Comparison of ENCODE assay signal across 23 cellular contexts in genomic region chr3:101571028-101571895, GRCh38. TPM values are rescaled to one million over a fixed set of nuclear protein-coding genes. Genes with fewer than 3 reads are reported as not detected.
DNase-seq lines count a peak whose midpoint lies in the region; ATAC-seq and TF ChIP-seq lines count a peak whose summit lies in the region.
"Had no signal": no experiment of that assay in that cellular context is flagged by ENCODE, and none has a peak within 500 bp of the region (broad histone marks: within the 10 kb centered on the region; RNA-seq: fewer than 3 reads in every experiment).

No MANE protein-coding gene starts in this region.

- no peaks in the 10 kb centered on the region for H3K9me3 Mint-ChIP-seq in MCF 10A (ENCODE audit: unreplicated experiment)
- no peaks in the 10 kb centered on the region for H3K9me3 Mint-ChIP-seq in activated CD4-positive, alpha-beta memory T cell treated with anti-CD3 and anti-CD28 coated beads for 36 hours
- no peaks in the 10 kb centered on the region for H3K9me3 Mint-ChIP-seq in naive thymus-derived CD8-positive, alpha-beta T cell
- H3K9me3 Mint-ChIP-seq: memory B cell, nephron had no signal

- ATAC-seq in naive thymus-derived CD8-positive, alpha-beta T cell = peak; percentile 8 to 14
- ATAC-seq in HG03565 (IDR thresholded peaks at IDR 0.05; ENCODE audit: unreplicated experiment) = no peak
- ATAC-seq: GM12878, HCT116 had no signal

- POLR2A ChIA-PET in MCF 10A (lab: Yijun Ruan, JAX) = interaction anchor here (0.6 to 5.9 kb wide), 6 partner anchors 8 to 150 kb away, joined by 3 to 102 read pairs (median 4); partner anchors contain the start of genes SENP7, TRMT10C and ZBTB11
- POLR2A ChIA-PET in activated CD4-positive, alpha-beta memory T cell treated with anti-CD3 and anti-CD28 coated beads for 36 hours (lab: Charles Lee) = interaction anchor here (0.5 to 2.1 kb wide), 2 partner anchors 10 to 105 kb away, joined by 4 to 6 read pairs; no protein-coding TSS in a partner anchor
- POLR2A ChIA-PET in naive thymus-derived CD8-positive, alpha-beta T cell (lab: Charles Lee) = interaction anchor here (1.1 to 2.7 kb wide), 4 partner anchors 9 to 279 kb away, joined by 3 to 15 read pairs (median 4); partner anchors contain the start of genes TRMT10C and ZBTB11

- H3K27me3 Mint-ChIP-seq in MCF 10A (ENCODE audit: insufficient read depth, unreplicated experiment) = no peaks in the 10 kb centered on the region
- H3K27me3 Mint-ChIP-seq in activated CD4-positive, alpha-beta memory T cell treated with anti-CD3 and anti-CD28 coated beads for 36 hours = no peaks in the 10 kb centered on the region
- H3K27me3 Mint-ChIP-seq in naive thymus-derived CD8-positive, alpha-beta T cell = no peaks in the 10 kb centered on the region
- H3K27me3 Mint-ChIP-seq: memory B cell had no signal

- H3K9me3 ChIP-seq in mammary epithelial cell (replicated peaks; ENCODE audit: insufficient read depth, low read length) = no peaks in the 10 kb centered on the region
- no peaks in the 10 kb centered on the region for H3K9me3 ChIP-seq in Karpas-422 (ENCODE audit: low read length)
- H3K9me3 ChIP-seq: prostate gland, testis had no signal

- WGBS in mammary epithelial cell (ENCODE audit: low coverage, missing lambda C conversion rate) = 44% methylated on average over 8 of the region's 9 CpGs

- H4K20me1 ChIP-seq in mammary epithelial cell (ENCODE audit: insufficient read depth, low read length) (no peaks in the 10 kb centered on the region), Karpas-422 (ENCODE audit: insufficient read depth, low read depth, low read length) (peaks cover 4% of the 10 kb centered on the region; the same call in 1 of the 2 replicates)

- dilution Hi-C loops in mammary epithelial cell (cut with HindIII; ENCODE audit: low sequenced_read_pairs) = no loop called here

- H3K4me3 ChIP-seq in mammary epithelial cell (replicated peaks in 1 of 3; ENCODE audit: insufficient read depth in 1 of 3, low read depth in 2 of 3, low read length in 3 of 3) (no peak overlapping the region), Karpas-422 (ENCODE audit: low read length) (no peak overlapping the region)
- H3K4me3 ChIP-seq: GM12878, prostate gland, SK-N-MC, skin epidermis, testis had no signal

- in situ Hi-C loops in mammary epithelial cell (cut with MboI; ENCODE audit: low sequenced_read_pairs in 2 of 2) (no loop called here), KBM-7 (cut with MboI; ENCODE audit: low pct_unique_long_range_greater_than_20kb, low sequenced_read_pairs) (no loop called here)

- H3K4me1 ChIP-seq in mammary epithelial cell (ENCODE audit: insufficient read depth, low read length) (peaks cover 7% of the 10 kb centered on the region), Karpas-422 (ENCODE audit: low read length) (peaks cover 50% of the 10 kb centered on the region)
- H3K4me1 ChIP-seq: prostate gland had no signal

- H3K36me3 Mint-ChIP-seq in MCF 10A (ENCODE audit: insufficient read depth, unreplicated experiment) = peaks cover 42% of the 10 kb centered on the region
- H3K36me3 Mint-ChIP-seq in activated CD4-positive, alpha-beta memory T cell treated with anti-CD3 and anti-CD28 coated beads for 36 hours = peaks cover 26% of the 10 kb centered on the region
- peaks cover 0 to 12% (median 5%) of the 10 kb centered on the region in 3 donors for H3K36me3 Mint-ChIP-seq in naive thymus-derived CD8-positive, alpha-beta T cell

- intact Hi-C loops in MCF 10A (cut with micrococcal nuclease) = no loop called here
- intact Hi-C loops in mammary epithelial cell (cut with micrococcal nuclease) = loop anchor here (5.0 kb wide), 1 partner anchor 59 kb away; the partner anchor contains the start of gene SENP7
- intact Hi-C loops in activated CD4-positive, alpha-beta memory T cell treated with anti-CD3 and anti-CD28 coated beads for 36 hours (cut with micrococcal nuclease) = loop anchor here (5.0 to 10.0 kb wide), 5 partner anchors 104 to 1166 kb away; partner anchors contain the start of genes LNP1 and TOMM70

- no peaks in the 10 kb centered on the region for H3K9me2 ChIP-seq in Karpas-422 (replicated peaks; ENCODE audit: insufficient read depth, low read length)

- H3K27ac ChIP-seq in mammary epithelial cell (ENCODE audit: insufficient read depth, low read depth, low read length) (no peak overlapping the region), Karpas-422 (ENCODE audit: low read length) (peak overlapping the region; percentile 6; the same call in 1 of the 2 replicates)
- H3K27ac ChIP-seq: prostate gland, SK-N-MC, skin epidermis, testis had no signal

- peaks cover 36% of the 10 kb centered on the region for H3K79me2 ChIP-seq in mammary epithelial cell (ENCODE audit: insufficient read depth, low read length)
- peaks cover 27% of the 10 kb centered on the region for H3K79me2 ChIP-seq in Karpas-422 (ENCODE audit: low read length)

- H3K9ac ChIP-seq in mammary epithelial cell (ENCODE audit: insufficient read depth, low read length) = no peak overlapping the region
- H3K9ac ChIP-seq in Karpas-422 (ENCODE audit: low read length) = no peak overlapping the region

- DNase-seq in MCF 10A (ENCODE audit: unreplicated experiment) (peak; percentile 36), mammary epithelial cell (no peak), Karpas-422 (no peak), KBM-7 (no peak), NOMO-1 treated with dmso at 0.1 percent for 144 hours (lab: John Stamatoyannopoulos, UW; ENCODE audit: unreplicated experiment) (no peak)
- DNase-seq in activated CD4-positive, alpha-beta memory T cell treated with anti-CD3 and anti-CD28 coated beads for 36 hours = no peak
- DNase-seq in naive thymus-derived CD8-positive, alpha-beta T cell = peak in 6 of 10 donors; percentile 22 to 56 (median 37)
- DNase-seq: activated CD4-positive, alpha-beta T cell treated with anti-CD3 and anti-CD28 coated beads, Interleukin-2, amount 50 U/mL, for 4 hours; activated effector memory CD4-positive, alpha-beta T cell treated with Interleukin-2 at 50 U/mL for 16 hours; Calu3; GF-D8; NCI-H146; NCI-H748 treated with DMSO at 0.1 percent for 48 hours; stimulated activated CD4-positive, alpha-beta T cell treated with anti-CD3 and anti-CD28 coated beads, Interleukin-4, amount 100 ng/mL, for 4 hours; testis had no signal

- no peaks in the 10 kb centered on the region for H3K27me3 ChIP-seq in mammary epithelial cell (ENCODE audit: insufficient read depth, low read length)
- no peaks in the 10 kb centered on the region for H3K27me3 ChIP-seq in Karpas-422 (ENCODE audit: low read length)
- H3K27me3 ChIP-seq: testis had no signal

- H3K4me2 ChIP-seq in mammary epithelial cell (ENCODE audit: insufficient read depth, low read depth, low read length) (no peak overlapping the region), Karpas-422 (ENCODE audit: low read depth, low read length, poor library complexity, severe bottlenecking) (no peak overlapping the region)

- CTCF ChIA-PET in MCF 10A (lab: Yijun Ruan, JAX) = interaction anchor here (1.1 kb wide), 1 partner anchor 136 kb away, joined by 3 read pairs; no protein-coding TSS in a partner anchor
- CTCF ChIA-PET in mammary epithelial cell (lab: Charles Lee; ENCODE audit: low non-redundant PET) = no interaction called here
- CTCF ChIA-PET in activated CD4-positive, alpha-beta memory T cell treated with anti-CD3 and anti-CD28 coated beads for 36 hours (lab: Charles Lee) = interaction anchor here (1.0 to 1.3 kb wide), 2 partner anchors 74 to 105 kb away, joined by 3 to 5 read pairs; no protein-coding TSS in a partner anchor

- no peak for TF ChIP-seq CTCF in MCF 10A (IDR thresholded peaks at IDR 0.05; ENCODE audit: unreplicated experiment)
- TF ChIP-seq CTCF in mammary epithelial cell (conservative IDR thresholded peaks at IDR 0.05 in 1 of 2, IDR thresholded peaks at IDR 0.05 in 1 of 2; ENCODE audit: extremely low read depth in 1 of 2, insufficient read depth in 1 of 2, low read depth in 1 of 2, low read length in 2 of 2) = no peak

- peak overlapping the region; percentile 59 for H3K27ac Mint-ChIP-seq in MCF 10A (ENCODE audit: low read depth, unreplicated experiment)
- H3K27ac Mint-ChIP-seq in activated CD4-positive, alpha-beta memory T cell treated with anti-CD3 and anti-CD28 coated beads for 36 hours = peak overlapping the region; percentile 61
- H3K27ac Mint-ChIP-seq in naive thymus-derived CD8-positive, alpha-beta T cell = peak overlapping the region; percentile 69 to 99 (median 97)
- H3K27ac Mint-ChIP-seq: memory B cell had no signal

- H3K36me3 ChIP-seq in mammary epithelial cell (ENCODE audit: insufficient read depth, low read length) (peaks cover 3% of the 10 kb centered on the region), Karpas-422 (ENCODE audit: insufficient read depth, low read length) (peaks cover 9% of the 10 kb centered on the region; the same call in 1 of the 2 replicates)
- H3K36me3 ChIP-seq: prostate gland had no signal

- H3K4me1 Mint-ChIP-seq in MCF 10A (ENCODE audit: insufficient read depth, unreplicated experiment) = peaks cover 18% of the 10 kb centered on the region
- peaks cover 71% of the 10 kb centered on the region for H3K4me1 Mint-ChIP-seq in activated CD4-positive, alpha-beta memory T cell treated with anti-CD3 and anti-CD28 coated beads for 36 hours (ENCODE audit: low read depth)
- peaks cover 37 to 66% (median 60%) of the 10 kb centered on the region in 4 donors for H3K4me1 Mint-ChIP-seq in naive thymus-derived CD8-positive, alpha-beta T cell

- no peak overlapping the region for H2AFZ ChIP-seq in mammary epithelial cell (ENCODE audit: low read depth, low read length)
- no peak overlapping the region; the same call in 1 of the 2 replicates for H2AFZ ChIP-seq in Karpas-422 (ENCODE audit: low read length)

- H3K4me3 Mint-ChIP-seq in MCF 10A (ENCODE audit: unreplicated experiment) = no peak overlapping the region
- H3K4me3 Mint-ChIP-seq in activated CD4-positive, alpha-beta memory T cell treated with anti-CD3 and anti-CD28 coated beads for 36 hours = no peak overlapping the region
- H3K4me3 Mint-ChIP-seq in naive thymus-derived CD8-positive, alpha-beta T cell = peak overlapping the region; percentile 26 to 71 (median 60)
- H3K4me3 Mint-ChIP-seq: memory B cell, nephron had no signal

- no TSS peak for BruUV-seq in MCF 10A (replicated peaks; lab: Mats Ljungman, UMichigan)
- BruUV-seq in mammary epithelial cell (replicated peaks; lab: Mats Ljungman, UMichigan) = no TSS peak

RNA-seq across cellular contexts. Expression of gene PCNP, which starts 2.7 kb away (rescaled TPM):
- total RNA-seq in MCF 10A (2022) (229 and 292 TPM in 2 replicates), mammary epithelial cell (100 to 1,000 TPM in 1 of 2 donors, 10 to 100 TPM in 1; 85.9 to 176 TPM)
- polyA plus RNA-seq in mammary epithelial cell = 41.2 TPM
- polyA minus RNA-seq in mammary epithelial cell = 58.5 TPM
- 37.9 and 90.3 TPM in 2 replicates for total RNA-seq in Karpas-422 (2014; rRNA removed; shearing (Covaris generic); ENCODE audit: low replicate concordance)
- total RNA-seq in activated CD4-positive, alpha-beta memory T cell treated with anti-CD3 and anti-CD28 coated beads for 36 hours = 100 to 1,000 TPM; 231 to 236 TPM
- total RNA-seq in naive thymus-derived CD8-positive, alpha-beta T cell = 100 to 1,000 TPM; 180 to 189 TPM
- 100 to 1,000 TPM; 112 to 130 (median 124) TPM for polyA plus RNA-seq in naive thymus-derived CD8-positive, alpha-beta T cell

RNA-seq across cellular contexts. Expression of gene TRMT10C, which starts 9.6 kb away (rescaled TPM):
- total RNA-seq in MCF 10A (2022) (27.0 and 32.5 TPM in 2 replicates), mammary epithelial cell (10 to 100 TPM; 21.8 to 27.9 TPM)
- polyA plus RNA-seq in mammary epithelial cell = 23.9 TPM
- polyA minus RNA-seq in mammary epithelial cell = 7.3 TPM
- total RNA-seq in Karpas-422 (2014; rRNA removed; shearing (Covaris generic); ENCODE audit: low replicate concordance) = 24.9 and 47.9 TPM in 2 replicates
- 10 to 100 TPM; 39.5 to 43.2 TPM for total RNA-seq in activated CD4-positive, alpha-beta memory T cell treated with anti-CD3 and anti-CD28 coated beads for 36 hours
- total RNA-seq in naive thymus-derived CD8-positive, alpha-beta T cell = 10 to 100 TPM; 27.2 to 30.5 TPM
- 10 to 100 TPM; 34.1 to 52.7 (median 36.7) TPM for polyA plus RNA-seq in naive thymus-derived CD8-positive, alpha-beta T cell

RNA-seq across cellular contexts. Expression of gene SENP7, which starts 58.2 kb away (rescaled TPM):
- total RNA-seq in MCF 10A (2022) = 11.9 and 15.0 TPM in 2 replicates
- total RNA-seq in mammary epithelial cell = 1 to 10 TPM; 7.2 to 8.9 TPM
- polyA plus RNA-seq in mammary epithelial cell = 1.3 TPM
- polyA minus RNA-seq in mammary epithelial cell = 0.88 TPM
- 15.3 and 31.6 TPM in 2 replicates for total RNA-seq in Karpas-422 (2014; rRNA removed; shearing (Covaris generic); ENCODE audit: low replicate concordance)
- 10 to 100 TPM; 15.8 to 18.4 TPM for total RNA-seq in activated CD4-positive, alpha-beta memory T cell treated with anti-CD3 and anti-CD28 coated beads for 36 hours
- 10 to 100 TPM; 71.2 to 72.5 TPM for total RNA-seq in naive thymus-derived CD8-positive, alpha-beta T cell
- 10 to 100 TPM in 1 of 3 donors, 1 to 10 TPM in 2; 6.7 to 11.2 (median 9.3) TPM for polyA plus RNA-seq in naive thymus-derived CD8-positive, alpha-beta T cell

Comparison
In these comparisons a context has a peak if more than half of its experiments do, and no peak if none do; other contexts are left out.
1. DNase-seq: peak in MCF 10A (single experiment) and naive thymus-derived CD8-positive, alpha-beta T cell (6 of 10); none in mammary epithelial cell (single experiment), Karpas-422 (single experiment), activated CD4-positive, alpha-beta memory T cell treated with anti-CD3 and anti-CD28 coated beads for 36 hours (single experiment), KBM-7 (single experiment) and NOMO-1 treated with dmso at 0.1 percent for 144 hours (single experiment).
2. H3K4me3 Mint-ChIP-seq: peak in naive thymus-derived CD8-positive, alpha-beta T cell (10 of 10); none in MCF 10A (single experiment) and activated CD4-positive, alpha-beta memory T cell treated with anti-CD3 and anti-CD28 coated beads for 36 hours (single experiment).
3. Peak in every context shown above with its lines, with median percentiles within 50 percentile points of each other: H3K27ac Mint-ChIP-seq.